15 cellular contexts compared by ENCODE assay signal in genomic region chr11:95912902-95913560, GRCh38. TPM values are rescaled to one million over a fixed set of nuclear protein-coding genes. Genes with fewer than 3 reads are reported as not detected.
DNase-seq lines count a peak whose midpoint lies in the region; ATAC-seq, FAIRE-seq and TF ChIP-seq lines count a peak whose summit lies in the region.
"Had no signal": no experiment of that assay in that cellular context is flagged by ENCODE, and none has a peak within 500 bp of the region (broad histone marks: within the 10 kb centered on the region; RNA-seq: fewer than 3 reads in every experiment).

No MANE protein-coding gene starts in this region.

- WGBS in pancreas, 2 donors: 88 to 91% methylated on average over 4 of the region's 4 CpGs

- intact Hi-C loops in activated T-helper 1 cell treated with anti-CD3 and anti-CD28 coated beads, Interleukin-12 subunit alpha, Interleukin-12 subunit beta, Interleukin-2, Interleukin-4 antibody, amounts not matched to agents 30 ng/mL and 10 ng/mL and 1 ng/mL, durations not matched to agents 14 hours and 24 hours and 36 hours (cut with micrococcal nuclease): no loop called here
- intact Hi-C loops in pancreas (cut with DNase I): no loop called here

- peaks cover 10% of the 10 kb centered on the region for H3K4me1 Mint-ChIP-seq in activated T-helper 1 cell treated with anti-CD3 and anti-CD28 coated beads, Interleukin-12 subunit alpha, Interleukin-12 subunit beta, Interleukin-2, Interleukin-4 antibody, amounts not matched to agents 30 ng/mL and 10 ng/mL and 1 ng/mL, durations not matched to agents 14 hours and 24 hours and 36 hours (ENCODE audit: low read depth)

- no peak overlapping the region for H3K27ac Mint-ChIP-seq in activated T-helper 1 cell treated with anti-CD3 and anti-CD28 coated beads, Interleukin-12 subunit alpha, Interleukin-12 subunit beta, Interleukin-2, Interleukin-4 antibody, amounts not matched to agents 30 ng/mL and 10 ng/mL and 1 ng/mL, durations not matched to agents 14 hours and 24 hours and 36 hours
- H3K27ac Mint-ChIP-seq: activated naive CD8-positive, alpha-beta T cell treated with anti-CD3 and anti-CD28 coated beads, Interleukin-2, amount 10 ng/mL, durations not matched to agents 7 days and 5 days; stimulated activated effector memory CD8-positive, alpha-beta T cell treated with anti-CD3 and anti-CD28 coated beads, Interleukin-12 subunit alpha, Interleukin-12 subunit beta, amount 100 ng/mL, for 72 hours; WTC11 had no signal

- H3K27ac ChIP-seq in pancreas: no peak overlapping the region

- no peak for ATAC-seq in pancreas
- ATAC-seq: naive thymus-derived CD8-positive, alpha-beta T cell; stimulated activated effector memory CD8-positive, alpha-beta T cell treated with anti-CD3 and anti-CD28 coated beads, Interleukin-12 subunit alpha, Interleukin-12 subunit beta, amount 100 ng/mL, for 72 hours; WTC11 had no signal

- no peaks in the 10 kb centered on the region for H3K27me3 Mint-ChIP-seq in activated T-helper 1 cell treated with anti-CD3 and anti-CD28 coated beads, Interleukin-12 subunit alpha, Interleukin-12 subunit beta, Interleukin-2, Interleukin-4 antibody, amounts not matched to agents 30 ng/mL and 10 ng/mL and 1 ng/mL, durations not matched to agents 14 hours and 24 hours and 36 hours (ENCODE audit: insufficient read depth)
- H3K27me3 Mint-ChIP-seq: activated naive CD8-positive, alpha-beta T cell treated with anti-CD3 and anti-CD28 coated beads, Interleukin-2, amount 10 ng/mL, durations not matched to agents 7 days and 5 days; CD4-positive, alpha-beta memory T cell; naive thymus-derived CD8-positive, alpha-beta T cell had no signal

- no peak overlapping the region for H3K4me3 ChIP-seq in pancreas
- H3K4me3 ChIP-seq: HAP-1 had no signal

- H3K4me1 ChIP-seq in pancreas: peaks cover 0 to 10% (median 7%) of the 10 kb centered on the region in 3 donors

- TF ChIP-seq CTCF in pancreas (IDR thresholded peaks at IDR 0.05): no peak

- FAIRE-seq in pancreas (lab: Jason Lieb, UNC): no peak

- no peaks in the 10 kb centered on the region for H3K9me3 Mint-ChIP-seq in activated T-helper 1 cell treated with anti-CD3 and anti-CD28 coated beads, Interleukin-12 subunit alpha, Interleukin-12 subunit beta, Interleukin-2, Interleukin-4 antibody, amounts not matched to agents 30 ng/mL and 10 ng/mL and 1 ng/mL, durations not matched to agents 14 hours and 24 hours and 36 hours
- H3K9me3 Mint-ChIP-seq: activated naive CD8-positive, alpha-beta T cell treated with anti-CD3 and anti-CD28 coated beads, Interleukin-2, amount 10 ng/mL, durations not matched to agents 7 days and 5 days; CD4-positive, alpha-beta memory T cell; naive thymus-derived CD8-positive, alpha-beta T cell; stimulated activated effector memory CD8-positive, alpha-beta T cell treated with anti-CD3 and anti-CD28 coated beads, Interleukin-12 subunit alpha, Interleukin-12 subunit beta, amount 100 ng/mL, for 72 hours; WTC11 had no signal

- no peaks in the 10 kb centered on the region for H3K36me3 ChIP-seq in pancreas
- H3K36me3 ChIP-seq: HAP-1 had no signal

- no peak overlapping the region for H3K4me3 Mint-ChIP-seq in activated T-helper 1 cell treated with anti-CD3 and anti-CD28 coated beads, Interleukin-12 subunit alpha, Interleukin-12 subunit beta, Interleukin-2, Interleukin-4 antibody, amounts not matched to agents 30 ng/mL and 10 ng/mL and 1 ng/mL, durations not matched to agents 14 hours and 24 hours and 36 hours
- H3K4me3 Mint-ChIP-seq: activated naive CD8-positive, alpha-beta T cell treated with anti-CD3 and anti-CD28 coated beads, Interleukin-2, amount 10 ng/mL, durations not matched to agents 7 days and 5 days; CD4-positive, alpha-beta memory T cell; naive thymus-derived CD8-positive, alpha-beta T cell; stimulated activated effector memory CD8-positive, alpha-beta T cell treated with anti-CD3 and anti-CD28 coated beads, Interleukin-12 subunit alpha, Interleukin-12 subunit beta, amount 100 ng/mL, for 72 hours; WTC11 had no signal

- H3K9me3 ChIP-seq in pancreas: no peaks in the 10 kb centered on the region
- H3K9me3 ChIP-seq: HAP-1 had no signal

- DNase-seq in EL: peak; percentile 60
- DNase-seq in NCI-H226: peak; percentile 37
- DNase-seq in dedifferentiated amniotic fluid mesenchymal stem cell (ENCODE audit: extremely low spot score): peak; percentile 4
- peak; percentile 72 for DNase-seq in renal cortical epithelial cell (ENCODE audit: low read depth)
- DNase-seq in activated T-helper 1 cell treated with anti-CD3 and anti-CD28 coated beads, Interleukin-12 subunit alpha, Interleukin-12 subunit beta, Interleukin-2, Interleukin-4 antibody, amounts not matched to agents 30 ng/mL and 10 ng/mL and 1 ng/mL, durations not matched to agents 14 hours and 24 hours and 36 hours (ENCODE audit: low spot score): no peak
- DNase-seq in NCI-H128 (lab: John Stamatoyannopoulos, UW; ENCODE audit: unreplicated experiment): no peak
- no peak for DNase-seq in pancreas
- no peak for DNase-seq in midbrain (lab: John Stamatoyannopoulos, UW)
- DNase-seq: activated naive CD8-positive, alpha-beta T cell treated with anti-CD3 and anti-CD28 coated beads, Interleukin-2, amount 10 ng/mL, durations not matched to agents 7 days and 5 days; CD4-positive, alpha-beta memory T cell; naive thymus-derived CD8-positive, alpha-beta T cell; stimulated activated CD4-positive, alpha-beta T cell treated with anti-CD3 and anti-CD28 coated beads, Interleukin-4, amount 100 ng/mL, for 1 hour had no signal

- H3K27me3 ChIP-seq in pancreas: no peaks in the 10 kb centered on the region

- H3K36me3 Mint-ChIP-seq in activated T-helper 1 cell treated with anti-CD3 and anti-CD28 coated beads, Interleukin-12 subunit alpha, Interleukin-12 subunit beta, Interleukin-2, Interleukin-4 antibody, amounts not matched to agents 30 ng/mL and 10 ng/mL and 1 ng/mL, durations not matched to agents 14 hours and 24 hours and 36 hours (ENCODE audit: low read depth): peaks cover 6% of the 10 kb centered on the region
- H3K36me3 Mint-ChIP-seq: WTC11 had no signal

RNA-seq across cellular contexts. Expression of gene MTMR2, which starts 10.9 kb away (rescaled TPM):
- total RNA-seq in renal cortical epithelial cell (51.1 and 67.1 TPM in 2 replicates), pancreas (10 to 100 TPM in 4 of 6 donors, 1 to 10 TPM in 2; 8.0 to 14.4 (median 11.2) TPM)
- 41.3 and 41.7 TPM in 2 replicates for total RNA-seq in activated T-helper 1 cell treated with anti-CD3 and anti-CD28 coated beads, Interleukin-12 subunit alpha, Interleukin-12 subunit beta, Interleukin-2, Interleukin-4 antibody, amounts not matched to agents 30 ng/mL and 10 ng/mL and 1 ng/mL, durations not matched to agents 14 hours and 24 hours and 36 hours
- polyA plus RNA-seq in pancreas: 1 to 10 TPM; 5.1 to 7.0 TPM

Comparison
In these comparisons a context has a peak if more than half of its experiments do, and no peak if none do; other contexts are left out.
1. DNase-seq: peak in EL (single experiment), NCI-H226 (single experiment), dedifferentiated amniotic fluid mesenchymal stem cell (single experiment) and renal cortical epithelial cell (single experiment); none in activated T-helper 1 cell treated with anti-CD3 and anti-CD28 coated beads, Interleukin-12 subunit alpha, Interleukin-12 subunit beta, Interleukin-2, Interleukin-4 antibody, amounts not matched to agents 30 ng/mL and 10 ng/mL and 1 ng/mL, durations not matched to agents 14 hours and 24 hours and 36 hours (single experiment), NCI-H128 (single experiment), pancreas (0 of 6) and midbrain (single experiment).